ENCODE assay signal across 22 cellular contexts in genomic region chr19:9671654-9672053, GRCh38. TPM values are rescaled to one million over a fixed set of nuclear protein-coding genes. Genes with fewer than 3 reads are reported as not detected.
DNase-seq lines count a peak whose midpoint lies in the region; ATAC-seq and TF ChIP-seq lines count a peak whose summit lies in the region.
"Had no signal": no experiment of that assay in that cellular context is flagged by ENCODE, and none has a peak within 500 bp of the region (broad histone marks: within the 10 kb centered on the region; RNA-seq: fewer than 3 reads in every experiment).

No MANE protein-coding gene starts in this region.

- no peak overlapping the region for H2AFZ ChIP-seq in MM.1S (ENCODE audit: low read length)

- H3K4me1 ChIP-seq in MM.1S (ENCODE audit: low read length): no peaks in the 10 kb centered on the region
- H3K4me1 ChIP-seq: BE2C, foreskin keratinocyte, testis had no signal

- peaks cover 47% of the 10 kb centered on the region for H3K4me1 Mint-ChIP-seq in activated naive CD8-positive, alpha-beta T cell (ENCODE audit: low read depth)

- peaks cover 37% of the 10 kb centered on the region for H3K9me3 Mint-ChIP-seq in activated naive CD8-positive, alpha-beta T cell (ENCODE audit: low read depth)

- H3K4me2 ChIP-seq in MM.1S (ENCODE audit: low read depth, low read length): no peak overlapping the region

- no peak for TF ChIP-seq CTCF in MM.1S (IDR thresholded peaks at IDR 0.05; ENCODE audit: low read length)

- no peaks in the 10 kb centered on the region for H3K27me3 ChIP-seq in H7 (ENCODE audit: control insufficient read depth, insufficient read depth, low read length)
- no peaks in the 10 kb centered on the region for H3K27me3 ChIP-seq in MM.1S (replicated peaks; ENCODE audit: insufficient read depth, low read length)
- H3K27me3 ChIP-seq: ascending aorta, BE2C, foreskin keratinocyte, testis had no signal

- peak overlapping the region; percentile 61 for H3K27ac Mint-ChIP-seq in activated naive CD8-positive, alpha-beta T cell
- H3K27ac Mint-ChIP-seq: progenitor cell of endocrine pancreas, T-cell had no signal

- H3K4me3 Mint-ChIP-seq in activated naive CD8-positive, alpha-beta T cell: peak overlapping the region; percentile 45

- DNase-seq in SIG-M5 treated with dmso at 0.1 percent for 504 hours (lab: John Stamatoyannopoulos, UW; ENCODE audit: unreplicated experiment) (peak; percentile 13), SIG-M5 (lab: John Stamatoyannopoulos, UW) (no peak), Kasumi-1 (lab: John Stamatoyannopoulos, UW) (peak; percentile 48 to 51), myocyte (ENCODE audit: low read depth) (peak; percentile 7), H7 (no peak), MM.1S (no peak)
- DNase-seq: activated CD4-positive, alpha-beta T cell treated with anti-CD3 and anti-CD28 coated beads, Interleukin-2, amount 50 U/mL, for 48 hours; BE2C; foreskin keratinocyte; Karpas-422; mesenchymal stem cell; NCI-H1694; NCI-H2227 treated with DMSO at 0.1 percent for 48 hours; small intestine; stimulated activated CD4-positive, alpha-beta T cell treated with anti-CD3 and anti-CD28 coated beads, Interleukin-4, amount 100 ng/mL, for 4 hours; T-cell; testis had no signal

- H3K79me2 ChIP-seq in MM.1S (ENCODE audit: low read length): peaks cover 81% of the 10 kb centered on the region

- peaks cover 58% of the 10 kb centered on the region for H3K36me3 Mint-ChIP-seq in activated naive CD8-positive, alpha-beta T cell

- no peak for ATAC-seq in GM18909 (IDR thresholded peaks at IDR 0.05; ENCODE audit: poor library complexity, unreplicated experiment)
- ATAC-seq: foreskin keratinocyte, T-cell had no signal

- no peaks in the 10 kb centered on the region for H4K20me1 ChIP-seq in MM.1S (ENCODE audit: insufficient read depth, low read length)

- H3K36me3 ChIP-seq in H7 (replicated peaks; ENCODE audit: control insufficient read depth, insufficient read depth, low read length) (no peaks in the 10 kb centered on the region), MM.1S (replicated peaks; ENCODE audit: insufficient read depth, low read length) (0 out of 2 replicates have a peak, but pooled peaks cover 8% of the 10 kb centered on the region)

- no peaks in the 10 kb centered on the region; the same call in 1 of the 2 replicates for H3F3A ChIP-seq in MM.1S (ENCODE audit: insufficient read depth, low read length)

- no peaks in the 10 kb centered on the region for H3K9me2 ChIP-seq in MM.1S (replicated peaks; ENCODE audit: insufficient read depth, low read length)

- H3K27me3 Mint-ChIP-seq in activated naive CD8-positive, alpha-beta T cell: no peaks in the 10 kb centered on the region
- H3K27me3 Mint-ChIP-seq: progenitor cell of endocrine pancreas, T-cell had no signal

- H3K9me3 ChIP-seq in MM.1S (replicated peaks; ENCODE audit: insufficient read depth, low read length): no peaks in the 10 kb centered on the region
- H3K9me3 ChIP-seq: testis had no signal

- no peak overlapping the region for H3K9ac ChIP-seq in MM.1S (ENCODE audit: low read length)

- no peak overlapping the region for H3K27ac ChIP-seq in MM.1S (ENCODE audit: low read length)
- H3K27ac ChIP-seq: 22Rv1, ascending aorta, foreskin keratinocyte, testis had no signal

- H3K4me3 ChIP-seq in H7 (ENCODE audit: insufficient read depth, low read depth, low read length) (no peak overlapping the region), MM.1S (ENCODE audit: low read length) (no peak overlapping the region)
- H3K4me3 ChIP-seq: ascending aorta, testis had no signal

RNA-seq across cellular contexts. Expression of gene ZNF562, which starts 3.2 kb away (rescaled TPM):
- 21.3 and 21.8 TPM in 2 replicates for total RNA-seq in myocyte
- 9.9 TPM for polyA plus RNA-seq in myocyte (2012)
- total RNA-seq in H7 (2014; rRNA removed; shearing (Covaris generic)): 21.2 and 21.3 TPM in 2 replicates

RNA-seq across cellular contexts. Expression of gene ZNF561, which starts 50.6 kb away (rescaled TPM):
- 32.9 and 55.2 TPM in 2 replicates for total RNA-seq in myocyte
- polyA plus RNA-seq in myocyte (2012): 36.6 TPM
- 42.7 and 49.3 TPM in 2 replicates for total RNA-seq in H7 (2014; rRNA removed; shearing (Covaris generic))

Comparison
In these comparisons a context has a peak if more than half of its experiments do, and no peak if none do; other contexts are left out.
1. DNase-seq: peak in SIG-M5 treated with dmso at 0.1 percent for 504 hours (single experiment), Kasumi-1 (2 of 2) and myocyte (single experiment); none in SIG-M5 (single experiment), H7 (single experiment) and MM.1S (single experiment).